Comparison of ENCODE assay signal across 1 cellular context in the genomic region with DNA sequence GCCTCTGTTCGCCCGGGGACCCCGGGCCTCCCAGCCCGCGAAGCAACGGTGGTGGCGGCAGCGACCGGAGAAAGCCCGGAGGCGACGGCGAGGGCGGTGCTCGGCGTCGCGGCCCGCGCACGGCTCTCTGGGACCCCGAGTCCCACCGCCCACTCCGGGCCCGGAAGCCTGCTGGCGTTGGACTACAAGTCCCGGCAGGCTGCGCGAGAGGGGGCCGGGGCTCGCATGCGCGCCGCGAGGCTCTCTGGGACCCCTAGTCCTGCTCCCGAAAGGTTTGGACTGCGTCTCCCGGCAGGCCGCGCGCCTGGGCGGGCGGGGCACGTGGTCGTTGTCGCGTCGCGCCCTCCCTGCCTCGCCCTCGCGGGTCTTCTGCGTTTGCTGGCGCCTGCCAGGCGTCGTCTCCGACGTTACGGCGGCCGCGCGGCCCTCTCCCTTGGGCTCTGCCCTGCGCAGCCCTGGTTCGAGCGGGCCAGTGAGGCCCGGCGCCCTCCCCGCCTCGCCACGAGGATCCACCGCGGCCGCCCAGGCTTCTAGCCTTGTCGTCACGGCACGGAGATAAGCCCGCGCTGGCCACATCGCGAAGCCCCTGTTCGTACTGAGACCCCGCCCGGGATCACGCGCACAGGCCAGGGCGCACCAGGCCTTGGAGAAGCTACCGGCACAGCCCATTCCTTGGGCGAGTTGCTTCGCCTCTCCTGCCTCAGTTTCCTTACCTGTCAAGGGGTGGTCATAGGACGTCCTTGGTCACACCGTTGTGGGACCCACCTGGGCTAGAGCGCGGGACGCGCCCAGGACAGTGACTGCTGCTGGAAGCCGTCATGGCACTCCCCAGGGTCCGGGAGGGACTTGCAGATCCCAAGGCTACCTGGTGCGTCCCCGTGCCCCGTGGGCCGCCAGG.
A peak's percentile ranks its signal among the peaks of the same experiment; 100 is the strongest.
TF ChIP-seq lines count a peak whose summit lies in the region.

STK25 (minus strand) TSS at position 75 of the 898 bp plus-strand sequence. CDS start 549 bp downstream, outside the sequence.

TF ChIP-seq in WTC11, 78 proteins besides CTCF, POLR2A, EP300 and RAD21 (continued from another document):
- peak; percentile 95; the same call in 1 of the 2 replicates for TF ChIP-seq ZNF281 (CRISPR knock-in tag; IDR thresholded peaks at IDR 0.05)
- TF ChIP-seq KAT7 (CRISPR knock-in tag; IDR thresholded peaks at IDR 0.05; ENCODE audit: borderline replicate concordance), result 0 out of 2 replicates have a peak, but pooled peaks have one; percentile 89
- TF ChIP-seq, protein P1, sequence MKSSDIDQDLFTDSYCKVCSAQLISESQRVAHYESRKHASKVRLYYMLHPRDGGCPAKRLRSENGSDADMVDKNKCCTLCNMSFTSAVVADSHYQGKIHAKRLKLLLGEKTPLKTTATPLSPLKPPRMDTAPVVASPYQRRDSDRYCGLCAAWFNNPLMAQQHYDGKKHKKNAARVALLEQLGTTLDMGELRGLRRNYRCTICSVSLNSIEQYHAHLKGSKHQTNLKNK (CRISPR knock-in tag; IDR thresholded peaks at IDR 0.05), result no peak
- TF ChIP-seq RORB (CRISPR knock-in tag; IDR thresholded peaks at IDR 0.05), result no peak
- TF ChIP-seq GTF2I (CRISPR knock-in tag; conservative IDR thresholded peaks at IDR 0.05), result no peak
- peak; percentile 85 for TF ChIP-seq PREB (CRISPR knock-in tag; IDR thresholded peaks at IDR 0.05; ENCODE audit: borderline replicate concordance)
- TF ChIP-seq, protein P2, sequence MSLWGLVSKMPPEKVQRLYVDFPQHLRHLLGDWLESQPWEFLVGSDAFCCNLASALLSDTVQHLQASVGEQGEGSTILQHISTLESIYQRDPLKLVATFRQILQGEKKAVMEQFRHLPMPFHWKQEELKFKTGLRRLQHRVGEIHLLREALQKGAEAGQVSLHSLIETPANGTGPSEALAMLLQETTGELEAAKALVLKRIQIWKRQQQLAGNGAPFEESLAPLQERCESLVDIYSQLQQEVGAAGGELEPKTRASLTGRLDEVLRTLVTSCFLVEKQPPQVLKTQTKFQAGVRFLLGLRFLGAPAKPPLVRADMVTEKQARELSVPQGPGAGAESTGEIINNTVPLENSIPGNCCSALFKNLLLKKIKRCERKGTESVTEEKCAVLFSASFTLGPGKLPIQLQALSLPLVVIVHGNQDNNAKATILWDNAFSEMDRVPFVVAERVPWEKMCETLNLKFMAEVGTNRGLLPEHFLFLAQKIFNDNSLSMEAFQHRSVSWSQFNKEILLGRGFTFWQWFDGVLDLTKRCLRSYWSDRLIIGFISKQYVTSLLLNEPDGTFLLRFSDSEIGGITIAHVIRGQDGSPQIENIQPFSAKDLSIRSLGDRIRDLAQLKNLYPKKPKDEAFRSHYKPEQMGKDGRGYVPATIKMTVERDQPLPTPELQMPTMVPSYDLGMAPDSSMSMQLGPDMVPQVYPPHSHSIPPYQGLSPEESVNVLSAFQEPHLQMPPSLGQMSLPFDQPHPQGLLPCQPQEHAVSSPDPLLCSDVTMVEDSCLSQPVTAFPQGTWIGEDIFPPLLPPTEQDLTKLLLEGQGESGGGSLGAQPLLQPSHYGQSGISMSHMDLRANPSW (CRISPR knock-in tag; conservative IDR thresholded peaks at IDR 0.05; ENCODE audit: low read depth), result no peak
- TF ChIP-seq SMAD4 (CRISPR knock-in tag; IDR thresholded peaks at IDR 0.05), result peak; percentile 95
- TF ChIP-seq, protein P3, sequence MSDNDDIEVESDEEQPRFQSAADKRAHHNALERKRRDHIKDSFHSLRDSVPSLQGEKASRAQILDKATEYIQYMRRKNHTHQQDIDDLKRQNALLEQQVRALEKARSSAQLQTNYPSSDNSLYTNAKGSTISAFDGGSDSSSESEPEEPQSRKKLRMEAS (CRISPR knock-in tag; IDR thresholded peaks at IDR 0.05), result peak; percentile 100
